19 cellular contexts compared by ENCODE assay signal in genomic region chr12:48045061-48045846, GRCh38. TPM values are rescaled to one million over a fixed set of nuclear protein-coding genes. Genes with fewer than 3 reads are reported as not detected.
A peak's percentile ranks its signal among the peaks of the same experiment; 100 is the strongest.
DNase-seq lines count a peak whose midpoint lies in the region; ATAC-seq and TF ChIP-seq lines count a peak whose summit lies in the region.
"Had no signal": no experiment of that assay in that cellular context is flagged by ENCODE, and none has a peak within 500 bp of the region (broad histone marks: within the 10 kb centered on the region; RNA-seq: fewer than 3 reads in every experiment).

No MANE protein-coding gene starts in this region.

- H3K4me1 ChIP-seq in breast epithelium = no peaks in the 10 kb centered on the region
- H3K4me1 ChIP-seq: BLaER1 had no signal

- no peak for ATAC-seq in GM19463 (IDR thresholded peaks at IDR 0.05; ENCODE audit: unreplicated experiment)
- ATAC-seq: CD8-positive, alpha-beta T cell; HCT116 had no signal

- no peak for TF ChIP-seq POLR2A in breast epithelium (IDR thresholded peaks at IDR 0.05)

- H3K27me3 Mint-ChIP-seq in MCF 10A (ENCODE audit: insufficient read depth, unreplicated experiment) = no peaks in the 10 kb centered on the region
- no peaks in the 10 kb centered on the region for H3K27me3 Mint-ChIP-seq in activated T-helper 2 cell treated with anti-CD3 and anti-CD28 coated beads, Interferon-gamma antibody, Interleukin-2, Interleukin-4, amounts not matched to agents 10 μg/mL and 5 μg/mL and 100 μg/mL, durations not matched to agents 14 hours and 24 hours and 36 hours (ENCODE audit: low read depth)
- H3K27me3 Mint-ChIP-seq in progenitor cell of endocrine pancreas = no peaks in the 10 kb centered on the region

- H3K4me3 Mint-ChIP-seq in MCF 10A (ENCODE audit: unreplicated experiment) (no peak overlapping the region), progenitor cell of endocrine pancreas (ENCODE audit: low read depth) (no peak overlapping the region)
- H3K4me3 Mint-ChIP-seq in activated T-helper 2 cell treated with anti-CD3 and anti-CD28 coated beads, Interferon-gamma antibody, Interleukin-2, Interleukin-4, amounts not matched to agents 10 μg/mL and 5 μg/mL and 100 μg/mL, durations not matched to agents 14 hours and 24 hours and 36 hours (ENCODE audit: low read depth) = no peak overlapping the region
- H3K4me3 Mint-ChIP-seq: CD14-positive monocyte; CD8-positive, alpha-beta T cell; HFFc6 had no signal

- H3K4me3 ChIP-seq in breast epithelium = no peak overlapping the region
- H3K4me3 ChIP-seq: BLaER1 had no signal

- H3K27ac Mint-ChIP-seq in MCF 10A (ENCODE audit: low read depth, unreplicated experiment) (peak overlapping the region; percentile 31), progenitor cell of endocrine pancreas (peak overlapping the region; percentile 13)
- peak overlapping the region; percentile 5 for H3K27ac Mint-ChIP-seq in activated T-helper 2 cell treated with anti-CD3 and anti-CD28 coated beads, Interferon-gamma antibody, Interleukin-2, Interleukin-4, amounts not matched to agents 10 μg/mL and 5 μg/mL and 100 μg/mL, durations not matched to agents 14 hours and 24 hours and 36 hours
- H3K27ac Mint-ChIP-seq: CD14-positive monocyte, HFFc6 had no signal

- POLR2A ChIA-PET in MCF 10A (lab: Yijun Ruan, JAX) = interaction anchor here (0.6 to 1.0 kb wide), 3 partner anchors 74 to 548 kb away, joined by 3 to 5 read pairs (median 3); partner anchors contain the start of gene PFKM

- no peaks in the 10 kb centered on the region for H3K4me1 Mint-ChIP-seq in MCF 10A (ENCODE audit: insufficient read depth, unreplicated experiment)
- no peaks in the 10 kb centered on the region for H3K4me1 Mint-ChIP-seq in activated T-helper 2 cell treated with anti-CD3 and anti-CD28 coated beads, Interferon-gamma antibody, Interleukin-2, Interleukin-4, amounts not matched to agents 10 μg/mL and 5 μg/mL and 100 μg/mL, durations not matched to agents 14 hours and 24 hours and 36 hours (ENCODE audit: low read depth)
- H3K4me1 Mint-ChIP-seq in progenitor cell of endocrine pancreas (ENCODE audit: low read depth) = peaks cover 12% of the 10 kb centered on the region
- H3K4me1 Mint-ChIP-seq: CD14-positive monocyte had no signal

- H3K36me3 Mint-ChIP-seq in MCF 10A (ENCODE audit: insufficient read depth, unreplicated experiment) (peaks cover 55% of the 10 kb centered on the region), progenitor cell of endocrine pancreas (ENCODE audit: insufficient read depth) (peaks cover 16% of the 10 kb centered on the region)
- H3K36me3 Mint-ChIP-seq in activated T-helper 2 cell treated with anti-CD3 and anti-CD28 coated beads, Interferon-gamma antibody, Interleukin-2, Interleukin-4, amounts not matched to agents 10 μg/mL and 5 μg/mL and 100 μg/mL, durations not matched to agents 14 hours and 24 hours and 36 hours (ENCODE audit: low read depth) = peaks cover 48% of the 10 kb centered on the region

- DNase-seq in MCF 10A (ENCODE audit: unreplicated experiment) (no peak), breast epithelium (ENCODE audit: low spot score in 2 of 2) (no peak), progenitor cell of endocrine pancreas (ENCODE audit: low spot score, unreplicated experiment) (no peak), RPMI8226 (no peak)
- no peak for DNase-seq in activated T-helper 2 cell treated with anti-CD3 and anti-CD28 coated beads, Interferon-gamma antibody, Interleukin-2, Interleukin-4, amounts not matched to agents 10 μg/mL and 5 μg/mL and 100 μg/mL, durations not matched to agents 14 hours and 24 hours and 36 hours (ENCODE audit: low spot score)
- no peak for DNase-seq in stimulated activated CD8-positive, alpha-beta memory T cell treated with anti-CD3 and anti-CD28 coated beads, Interleukin-4, amount 100 ng/mL, for 48 hours
- DNase-seq: 8988T; Calu3; CD8-positive, alpha-beta T cell; DMS79 treated with DMSO at 0.1 percent for 48 hours; GF-D8; GOT3; H7; HFFc6 had no signal

- intact Hi-C loops in MCF 10A (cut with micrococcal nuclease) = no loop called here
- intact Hi-C loops in breast epithelium (cut with DNase I; ENCODE audit: low total_unique reads) = no loop called here
- intact Hi-C loops in activated T-helper 2 cell treated with anti-CD3 and anti-CD28 coated beads, Interferon-gamma antibody, Interleukin-2, Interleukin-4, amounts not matched to agents 10 μg/mL and 5 μg/mL and 100 μg/mL, durations not matched to agents 14 hours and 24 hours and 36 hours (cut with micrococcal nuclease) = no loop called here

- BruUV-seq in MCF 10A (replicated peaks; lab: Mats Ljungman, UMichigan) = no TSS peak

- H3K36me3 ChIP-seq in breast epithelium = peaks cover 5% of the 10 kb centered on the region

- H3K9me3 Mint-ChIP-seq in MCF 10A (ENCODE audit: unreplicated experiment) = no peaks in the 10 kb centered on the region
- H3K9me3 Mint-ChIP-seq in activated T-helper 2 cell treated with anti-CD3 and anti-CD28 coated beads, Interferon-gamma antibody, Interleukin-2, Interleukin-4, amounts not matched to agents 10 μg/mL and 5 μg/mL and 100 μg/mL, durations not matched to agents 14 hours and 24 hours and 36 hours = no peaks in the 10 kb centered on the region
- no peaks in the 10 kb centered on the region for H3K9me3 Mint-ChIP-seq in progenitor cell of endocrine pancreas (ENCODE audit: low read depth)
- H3K9me3 Mint-ChIP-seq: CD14-positive monocyte; CD8-positive, alpha-beta T cell; HFFc6 had no signal

- H3K27me3 ChIP-seq in breast epithelium = no peaks in the 10 kb centered on the region
- H3K27me3 ChIP-seq: BLaER1 had no signal

- CTCF ChIA-PET in MCF 10A (lab: Yijun Ruan, JAX) = no interaction called here

- H3K27ac ChIP-seq in breast epithelium = no peak overlapping the region
- H3K27ac ChIP-seq: BLaER1, HL-60 had no signal

- TF ChIP-seq CTCF in MCF 10A (IDR thresholded peaks at IDR 0.05; ENCODE audit: unreplicated experiment) (no peak), breast epithelium (IDR thresholded peaks at IDR 0.05) (no peak), progenitor cell of endocrine pancreas (IDR thresholded peaks at IDR 0.05; ENCODE audit: unreplicated experiment) (no peak)

- H3K9me3 ChIP-seq in breast epithelium = no peaks in the 10 kb centered on the region
- H3K9me3 ChIP-seq: BLaER1 had no signal

RNA-seq across cellular contexts. Expression of gene COL2A1, which starts 41.0 kb away (rescaled TPM):
- total RNA-seq in MCF 10A (2022) = 0.12 TPM in 1 of 2 replicates, not detected in the other
- 1 to 10 TPM in 2 of 3 donors, not detected in 1; 1.6 to 3.2 TPM for total RNA-seq in breast epithelium
- total RNA-seq in activated T-helper 2 cell treated with anti-CD3 and anti-CD28 coated beads, Interferon-gamma antibody, Interleukin-2, Interleukin-4, amounts not matched to agents 10 μg/mL and 5 μg/mL and 100 μg/mL, durations not matched to agents 14 hours and 24 hours and 36 hours = 0.14 and 0.27 TPM in 2 replicates
- 424 and 446 TPM in 2 replicates for total RNA-seq in progenitor cell of endocrine pancreas
- total RNA-seq: CD8-positive, alpha-beta T cell; HFFc6 had no signal

Comparison
In these comparisons a context has a peak if more than half of its experiments do, and no peak if none do; other contexts are left out.
1. RNA of gene COL2A1, which starts 41.0 kb away (total RNA-seq): 424 to 446 TPM in progenitor cell of endocrine pancreas; 1.6 to 3.2 TPM in breast epithelium, 0.14 to 0.27 TPM in activated T-helper 2 cell treated with anti-CD3 and anti-CD28 coated beads, Interferon-gamma antibody, Interleukin-2, Interleukin-4, amounts not matched to agents 10 μg/mL and 5 μg/mL and 100 μg/mL, durations not matched to agents 14 hours and 24 hours and 36 hours and 0.12 TPM in MCF 10A; every median in the first group is over 100 times any median in the second.
2. Peak in every context shown above with its lines, with median percentiles within 50 percentile points of each other: H3K27ac Mint-ChIP-seq.